In the genomic region with DNA sequence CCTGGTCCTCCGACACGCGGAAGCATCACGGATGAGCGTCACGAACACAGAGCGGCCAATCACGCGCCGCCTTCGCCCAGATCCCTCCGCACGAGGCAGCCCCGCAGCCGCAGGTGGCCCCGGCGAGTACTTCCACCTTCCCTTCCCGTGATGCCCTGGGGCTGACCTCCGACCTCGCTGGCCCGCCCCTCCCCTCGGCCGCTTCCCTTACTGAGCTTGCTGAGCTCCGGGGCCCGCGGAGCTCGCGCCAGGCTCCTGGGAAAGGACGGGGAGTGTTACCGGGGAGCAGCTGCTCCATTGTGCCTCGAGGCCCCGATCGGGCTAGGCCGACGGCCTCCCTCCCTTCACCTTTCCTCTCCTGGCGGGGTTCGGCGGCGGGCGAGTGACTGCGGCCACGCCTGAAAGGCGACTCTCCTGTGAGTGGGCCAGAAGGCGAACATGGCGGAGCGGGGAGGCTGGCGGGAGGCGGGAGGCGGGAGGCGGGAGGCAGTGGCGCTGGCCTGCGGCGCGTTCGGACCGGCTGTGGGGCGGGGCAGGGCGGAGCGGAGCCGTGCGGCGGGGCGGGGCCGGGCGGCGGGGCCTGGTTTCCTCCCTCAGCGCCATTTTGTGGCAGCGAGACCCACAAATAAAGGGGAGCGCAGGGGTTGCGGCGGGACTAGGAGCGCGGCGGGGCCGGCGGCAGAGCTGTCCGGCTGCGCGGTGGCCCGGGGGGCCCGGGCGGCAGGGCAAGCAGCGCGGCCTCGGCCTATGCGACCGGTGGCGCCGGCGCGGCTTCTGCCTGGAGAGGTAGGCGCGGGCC, we compare ENCODE assay signal across 1 cellular context.
TF ChIP-seq lines count a peak whose summit lies in the region.

A gene (plus strand): TSS at position 589 of the 799 bp plus-strand sequence. CDS start 8,760 bp downstream, outside the sequence.

TF ChIP-seq in HepG2, 621 proteins besides CTCF, POLR2A, EP300 and RAD21 (continued from another document and continues in another):
- TF ChIP-seq ZNF629 (CRISPR knock-in tag; conservative IDR thresholded peaks at IDR 0.05) = peak; percentile 58
- peak; percentile 98 for TF ChIP-seq YEATS2 (CRISPR knock-in tag; IDR thresholded peaks at IDR 0.05; ENCODE audit: borderline replicate concordance)
- TF ChIP-seq ZNF781 (CRISPR knock-in tag; IDR thresholded peaks at IDR 0.05; ENCODE audit: borderline replicate concordance, not compliant biosample characterization) = peak; percentile 98
- TF ChIP-seq CEBPB (IDR thresholded peaks at IDR 0.05; ENCODE audit: borderline replicate concordance, low read depth, low read length) = no peak
- TF ChIP-seq IRF2 (CRISPR knock-in tag; IDR thresholded peaks at IDR 0.05) = peak; percentile 99
- TF ChIP-seq, protein P1, sequence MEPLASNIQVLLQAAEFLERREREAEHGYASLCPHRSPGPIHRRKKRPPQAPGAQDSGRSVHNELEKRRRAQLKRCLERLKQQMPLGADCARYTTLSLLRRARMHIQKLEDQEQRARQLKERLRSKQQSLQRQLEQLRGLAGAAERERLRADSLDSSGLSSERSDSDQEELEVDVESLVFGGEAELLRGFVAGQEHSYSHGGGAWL (CRISPR knock-in tag; IDR thresholded peaks at IDR 0.05) = peak; percentile 99
- TF ChIP-seq SIN3B (IDR thresholded peaks at IDR 0.05; ENCODE audit: low read length) = peak; percentile 30; the same call in 1 of the 2 replicates
- TF ChIP-seq ZNF670 (CRISPR knock-in tag; IDR thresholded peaks at IDR 0.05; ENCODE audit: borderline replicate concordance) = peak; percentile 99
- peak; percentile 96; the same call in 1 of the 2 replicates for TF ChIP-seq CAMTA2 (CRISPR knock-in tag; IDR thresholded peaks at IDR 0.05; ENCODE audit: borderline replicate concordance)
- TF ChIP-seq ZNF180 (CRISPR knock-in tag; IDR thresholded peaks at IDR 0.05; ENCODE audit: borderline replicate concordance, low read depth) = peak; percentile 44; the same call in 1 of the 2 replicates
- TF ChIP-seq IKZF1 (IDR thresholded peaks at IDR 0.05) = no peak
- TF ChIP-seq CBX2 (IDR thresholded peaks at IDR 0.05; ENCODE audit: low read depth, low read length) = no peak
- 0 out of 2 replicates have a peak, but pooled peaks have one; percentile 82 for TF ChIP-seq CBX2 (CRISPR knock-in tag; IDR thresholded peaks at IDR 0.05; ENCODE audit: low read depth)
- TF ChIP-seq GTF3A (CRISPR knock-in tag; conservative IDR thresholded peaks at IDR 0.05) = no peak
- peak; percentile 99 for TF ChIP-seq FOXC1 (CRISPR knock-in tag; IDR thresholded peaks at IDR 0.05; ENCODE audit: borderline replicate concordance)
- peak; percentile 68; the same call in 1 of the 2 replicates for TF ChIP-seq ZNF24 (IDR thresholded peaks at IDR 0.05)
- TF ChIP-seq ZNF777 (CRISPR knock-in tag; IDR thresholded peaks at IDR 0.05) = peak; percentile 86
- TF ChIP-seq, protein P2, sequence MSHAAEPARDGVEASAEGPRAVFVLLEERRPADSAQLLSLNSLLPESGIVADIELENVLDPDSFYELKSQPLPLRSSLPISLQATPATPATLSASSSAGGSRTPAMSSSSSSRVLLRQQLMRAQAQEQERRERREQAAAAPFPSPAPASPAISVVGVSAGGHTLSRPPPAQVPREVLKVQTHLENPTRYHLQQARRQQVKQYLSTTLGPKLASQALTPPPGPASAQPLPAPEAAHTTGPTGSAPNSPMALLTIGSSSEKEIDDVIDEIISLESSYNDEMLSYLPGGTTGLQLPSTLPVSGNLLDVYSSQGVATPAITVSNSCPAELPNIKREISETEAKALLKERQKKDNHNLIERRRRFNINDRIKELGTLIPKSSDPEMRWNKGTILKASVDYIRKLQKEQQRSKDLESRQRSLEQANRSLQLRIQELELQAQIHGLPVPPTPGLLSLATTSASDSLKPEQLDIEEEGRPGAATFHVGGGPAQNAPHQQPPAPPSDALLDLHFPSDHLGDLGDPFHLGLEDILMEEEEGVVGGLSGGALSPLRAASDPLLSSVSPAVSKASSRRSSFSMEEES (CRISPR knock-in tag; IDR thresholded peaks at IDR 0.05) = peak; percentile 98
- TF ChIP-seq ONECUT2 (CRISPR knock-in tag; IDR thresholded peaks at IDR 0.05) = no peak
- TF ChIP-seq HNRNPH1 (optimal IDR thresholded peaks at IDR 0.05; ENCODE audit: low read depth, low read length) = no peak
- peak; percentile 95 for TF ChIP-seq REL (CRISPR knock-in tag; conservative IDR thresholded peaks at IDR 0.05)
- 0 out of 2 replicates have a peak, but pooled peaks have one; percentile 8 for TF ChIP-seq U2AF2 (IDR thresholded peaks at IDR 0.05; ENCODE audit: low read depth, low read length)
- peak; percentile 97 for TF ChIP-seq GABPB1 (CRISPR knock-in tag; IDR thresholded peaks at IDR 0.05)
- TF ChIP-seq ZNF230 (CRISPR knock-in tag; IDR thresholded peaks at IDR 0.05) = peak; percentile 93; the same call in 1 of the 2 replicates
- TF ChIP-seq, protein P3, sequence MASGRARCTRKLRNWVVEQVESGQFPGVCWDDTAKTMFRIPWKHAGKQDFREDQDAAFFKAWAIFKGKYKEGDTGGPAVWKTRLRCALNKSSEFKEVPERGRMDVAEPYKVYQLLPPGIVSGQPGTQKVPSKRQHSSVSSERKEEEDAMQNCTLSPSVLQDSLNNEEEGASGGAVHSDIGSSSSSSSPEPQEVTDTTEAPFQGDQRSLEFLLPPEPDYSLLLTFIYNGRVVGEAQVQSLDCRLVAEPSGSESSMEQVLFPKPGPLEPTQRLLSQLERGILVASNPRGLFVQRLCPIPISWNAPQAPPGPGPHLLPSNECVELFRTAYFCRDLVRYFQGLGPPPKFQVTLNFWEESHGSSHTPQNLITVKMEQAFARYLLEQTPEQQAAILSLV (CRISPR knock-in tag; IDR thresholded peaks at IDR 0.05; ENCODE audit: borderline replicate concordance) = peak; percentile 100
- peak; percentile 99 for TF ChIP-seq ZNF567 (CRISPR knock-in tag; IDR thresholded peaks at IDR 0.05; ENCODE audit: borderline replicate concordance)
- peak; percentile 97; the same call in 1 of the 2 replicates for TF ChIP-seq TSC22D2 (CRISPR knock-in tag; IDR thresholded peaks at IDR 0.05; ENCODE audit: borderline replicate concordance)
- no peak for TF ChIP-seq ZNF432 (CRISPR knock-in tag; IDR thresholded peaks at IDR 0.05; ENCODE audit: borderline replicate concordance)
- no peak for TF ChIP-seq ARNT (IDR thresholded peaks at IDR 0.05)
- TF ChIP-seq ZNF75D (CRISPR knock-in tag; IDR thresholded peaks at IDR 0.05; ENCODE audit: borderline replicate concordance) = peak; percentile 95; the same call in 1 of the 2 replicates
- peak; percentile 99 for TF ChIP-seq ZNF724P (CRISPR knock-in tag; IDR thresholded peaks at IDR 0.05; ENCODE audit: borderline replicate concordance)
- TF ChIP-seq LCORL (IDR thresholded peaks at IDR 0.05) = no peak
- peak; percentile 94 for TF ChIP-seq LCORL (CRISPR knock-in tag; IDR thresholded peaks at IDR 0.05)
- peak; percentile 99 for TF ChIP-seq SPEN (CRISPR knock-in tag; IDR thresholded peaks at IDR 0.05; ENCODE audit: low read depth)
- TF ChIP-seq FOXM1 (CRISPR knock-in tag; IDR thresholded peaks at IDR 0.05) = peak; percentile 84
- no peak; the same call in 1 of the 2 replicates for TF ChIP-seq GLI4 (CRISPR knock-in tag; IDR thresholded peaks at IDR 0.05; ENCODE audit: borderline replicate concordance)
- peak; percentile 97; the same call in 1 of the 2 replicates for TF ChIP-seq HNRNPUL1 (IDR thresholded peaks at IDR 0.05; ENCODE audit: low read depth, low read length)
- peak; percentile 84; the same call in 1 of the 2 replicates for TF ChIP-seq TOPORS (CRISPR knock-in tag; IDR thresholded peaks at IDR 0.05)
- TF ChIP-seq, protein P4, sequence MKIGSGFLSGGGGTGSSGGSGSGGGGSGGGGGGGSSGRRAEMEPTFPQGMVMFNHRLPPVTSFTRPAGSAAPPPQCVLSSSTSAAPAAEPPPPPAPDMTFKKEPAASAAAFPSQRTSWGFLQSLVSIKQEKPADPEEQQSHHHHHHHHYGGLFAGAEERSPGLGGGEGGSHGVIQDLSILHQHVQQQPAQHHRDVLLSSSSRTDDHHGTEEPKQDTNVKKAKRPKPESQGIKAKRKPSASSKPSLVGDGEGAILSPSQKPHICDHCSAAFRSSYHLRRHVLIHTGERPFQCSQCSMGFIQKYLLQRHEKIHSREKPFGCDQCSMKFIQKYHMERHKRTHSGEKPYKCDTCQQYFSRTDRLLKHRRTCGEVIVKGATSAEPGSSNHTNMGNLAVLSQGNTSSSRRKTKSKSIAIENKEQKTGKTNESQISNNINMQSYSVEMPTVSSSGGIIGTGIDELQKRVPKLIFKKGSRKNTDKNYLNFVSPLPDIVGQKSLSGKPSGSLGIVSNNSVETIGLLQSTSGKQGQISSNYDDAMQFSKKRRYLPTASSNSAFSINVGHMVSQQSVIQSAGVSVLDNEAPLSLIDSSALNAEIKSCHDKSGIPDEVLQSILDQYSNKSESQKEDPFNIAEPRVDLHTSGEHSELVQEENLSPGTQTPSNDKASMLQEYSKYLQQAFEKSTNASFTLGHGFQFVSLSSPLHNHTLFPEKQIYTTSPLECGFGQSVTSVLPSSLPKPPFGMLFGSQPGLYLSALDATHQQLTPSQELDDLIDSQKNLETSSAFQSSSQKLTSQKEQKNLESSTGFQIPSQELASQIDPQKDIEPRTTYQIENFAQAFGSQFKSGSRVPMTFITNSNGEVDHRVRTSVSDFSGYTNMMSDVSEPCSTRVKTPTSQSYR (CRISPR knock-in tag; IDR thresholded peaks at IDR 0.05; ENCODE audit: borderline replicate concordance) = peak; percentile 67
- TF ChIP-seq, protein P5, sequence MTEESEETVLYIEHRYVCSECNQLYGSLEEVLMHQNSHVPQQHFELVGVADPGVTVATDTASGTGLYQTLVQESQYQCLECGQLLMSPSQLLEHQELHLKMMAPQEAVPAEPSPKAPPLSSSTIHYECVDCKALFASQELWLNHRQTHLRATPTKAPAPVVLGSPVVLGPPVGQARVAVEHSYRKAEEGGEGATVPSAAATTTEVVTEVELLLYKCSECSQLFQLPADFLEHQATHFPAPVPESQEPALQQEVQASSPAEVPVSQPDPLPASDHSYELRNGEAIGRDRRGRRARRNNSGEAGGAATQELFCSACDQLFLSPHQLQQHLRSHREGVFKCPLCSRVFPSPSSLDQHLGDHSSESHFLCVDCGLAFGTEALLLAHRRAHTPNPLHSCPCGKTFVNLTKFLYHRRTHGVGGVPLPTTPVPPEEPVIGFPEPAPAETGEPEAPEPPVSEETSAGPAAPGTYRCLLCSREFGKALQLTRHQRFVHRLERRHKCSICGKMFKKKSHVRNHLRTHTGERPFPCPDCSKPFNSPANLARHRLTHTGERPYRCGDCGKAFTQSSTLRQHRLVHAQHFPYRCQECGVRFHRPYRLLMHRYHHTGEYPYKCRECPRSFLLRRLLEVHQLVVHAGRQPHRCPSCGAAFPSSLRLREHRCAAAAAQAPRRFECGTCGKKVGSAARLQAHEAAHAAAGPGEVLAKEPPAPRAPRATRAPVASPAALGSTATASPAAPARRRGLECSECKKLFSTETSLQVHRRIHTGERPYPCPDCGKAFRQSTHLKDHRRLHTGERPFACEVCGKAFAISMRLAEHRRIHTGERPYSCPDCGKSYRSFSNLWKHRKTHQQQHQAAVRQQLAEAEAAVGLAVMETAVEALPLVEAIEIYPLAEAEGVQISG (CRISPR knock-in tag; IDR thresholded peaks at IDR 0.05) = peak; percentile 96
- TF ChIP-seq, protein P6, sequence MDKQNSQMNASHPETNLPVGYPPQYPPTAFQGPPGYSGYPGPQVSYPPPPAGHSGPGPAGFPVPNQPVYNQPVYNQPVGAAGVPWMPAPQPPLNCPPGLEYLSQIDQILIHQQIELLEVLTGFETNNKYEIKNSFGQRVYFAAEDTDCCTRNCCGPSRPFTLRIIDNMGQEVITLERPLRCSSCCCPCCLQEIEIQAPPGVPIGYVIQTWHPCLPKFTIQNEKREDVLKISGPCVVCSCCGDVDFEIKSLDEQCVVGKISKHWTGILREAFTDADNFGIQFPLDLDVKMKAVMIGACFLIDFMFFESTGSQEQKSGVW (CRISPR knock-in tag; IDR thresholded peaks at IDR 0.05; ENCODE audit: borderline replicate concordance) = no peak
- TF ChIP-seq, protein P7, sequence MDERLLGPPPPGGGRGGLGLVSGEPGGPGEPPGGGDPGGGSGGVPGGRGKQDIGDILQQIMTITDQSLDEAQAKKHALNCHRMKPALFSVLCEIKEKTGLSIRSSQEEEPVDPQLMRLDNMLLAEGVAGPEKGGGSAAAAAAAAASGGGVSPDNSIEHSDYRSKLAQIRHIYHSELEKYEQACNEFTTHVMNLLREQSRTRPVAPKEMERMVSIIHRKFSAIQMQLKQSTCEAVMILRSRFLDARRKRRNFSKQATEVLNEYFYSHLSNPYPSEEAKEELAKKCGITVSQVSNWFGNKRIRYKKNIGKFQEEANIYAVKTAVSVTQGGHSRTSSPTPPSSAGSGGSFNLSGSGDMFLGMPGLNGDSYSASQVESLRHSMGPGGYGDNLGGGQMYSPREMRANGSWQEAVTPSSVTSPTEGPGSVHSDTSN (CRISPR knock-in tag; IDR thresholded peaks at IDR 0.05) = no peak
- TF ChIP-seq ZNF782 (CRISPR knock-in tag; IDR thresholded peaks at IDR 0.05; ENCODE audit: borderline replicate concordance) = peak; percentile 100
- TF ChIP-seq, protein P8, sequence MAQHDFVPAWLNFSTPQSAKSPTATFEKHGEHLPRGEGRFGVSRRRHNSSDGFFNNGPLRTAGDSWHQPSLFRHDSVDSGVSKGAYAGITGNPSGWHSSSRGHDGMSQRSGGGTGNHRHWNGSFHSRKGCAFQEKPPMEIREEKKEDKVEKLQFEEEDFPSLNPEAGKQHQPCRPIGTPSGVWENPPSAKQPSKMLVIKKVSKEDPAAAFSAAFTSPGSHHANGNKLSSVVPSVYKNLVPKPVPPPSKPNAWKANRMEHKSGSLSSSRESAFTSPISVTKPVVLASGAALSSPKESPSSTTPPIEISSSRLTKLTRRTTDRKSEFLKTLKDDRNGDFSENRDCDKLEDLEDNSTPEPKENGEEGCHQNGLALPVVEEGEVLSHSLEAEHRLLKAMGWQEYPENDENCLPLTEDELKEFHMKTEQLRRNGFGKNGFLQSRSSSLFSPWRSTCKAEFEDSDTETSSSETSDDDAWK (CRISPR knock-in tag; IDR thresholded peaks at IDR 0.05) = no peak
- peak; percentile 91 for TF ChIP-seq ZBTB3 (CRISPR knock-in tag; IDR thresholded peaks at IDR 0.05; ENCODE audit: borderline replicate concordance, low read depth)
- TF ChIP-seq ZNF225 (CRISPR knock-in tag; IDR thresholded peaks at IDR 0.05) = peak; percentile 98
- peak; percentile 96 for TF ChIP-seq ZNF143 (CRISPR knock-in tag; IDR thresholded peaks at IDR 0.05)
